In genomic region chr4:118850813-118851173, GRCh38 we compare ENCODE assay signal across 1 cellular context.
TF ChIP-seq lines count a peak whose summit lies in the region.

No MANE protein-coding gene starts in this region.

TF ChIP-seq in K562, 482 proteins besides CTCF, POLR2A, EP300 and RAD21 (continued from another document):
- no peak for TF ChIP-seq POLR2B (IDR thresholded peaks at IDR 0.05; ENCODE audit: low read depth, partially characterized antibody)
- TF ChIP-seq BRF1 (IDR thresholded peaks at IDR 0.05; ENCODE audit: borderline replicate concordance, extremely low read depth, insufficient read length) = no peak
- no peak for TF ChIP-seq ZNF280A (IDR thresholded peaks at IDR 0.05; ENCODE audit: low read depth, partially characterized antibody)
- TF ChIP-seq PRDM10 (IDR thresholded peaks at IDR 0.05; ENCODE audit: partially characterized antibody) = no peak
- no peak for TF ChIP-seq TEAD4 (IDR thresholded peaks at IDR 0.05; ENCODE audit: low read length)
- TF ChIP-seq TEAD4 (CRISPR knock-in tag; IDR thresholded peaks at IDR 0.05; ENCODE audit: borderline replicate concordance) = no peak
- TF ChIP-seq CC2D1A (IDR thresholded peaks at IDR 0.05) = no peak
- no peak for TF ChIP-seq TEAD2 (tag; IDR thresholded peaks at IDR 0.05)
- TF ChIP-seq MCM5 (IDR thresholded peaks at IDR 0.05; ENCODE audit: low read depth) = no peak
- TF ChIP-seq ZNF134 (CRISPR knock-in tag; conservative IDR thresholded peaks at IDR 0.05) = no peak
- TF ChIP-seq ZNF512 (tag; IDR thresholded peaks at IDR 0.05) = no peak
- TF ChIP-seq MAFG (tag; conservative IDR thresholded peaks at IDR 0.05) = no peak
- TF ChIP-seq DEAF1 (CRISPR knock-in tag; IDR thresholded peaks at IDR 0.05) = no peak
- no peak for TF ChIP-seq MTA2 (IDR thresholded peaks at IDR 0.05; ENCODE audit: low read depth)
- TF ChIP-seq ZNF121 (CRISPR knock-in tag; conservative IDR thresholded peaks at IDR 0.05) = no peak
- no peak for TF ChIP-seq MYC (IDR thresholded peaks at IDR 0.05; ENCODE audit: low read depth, low read length)
- TF ChIP-seq MYC (CRISPR knock-in tag; IDR thresholded peaks at IDR 0.05; ENCODE audit: borderline replicate concordance, low read depth) = no peak
- no peak for TF ChIP-seq FOXJ3 (CRISPR knock-in tag; IDR thresholded peaks at IDR 0.05)
